ENCODE assay signal across 12 cellular contexts in the genomic region with DNA sequence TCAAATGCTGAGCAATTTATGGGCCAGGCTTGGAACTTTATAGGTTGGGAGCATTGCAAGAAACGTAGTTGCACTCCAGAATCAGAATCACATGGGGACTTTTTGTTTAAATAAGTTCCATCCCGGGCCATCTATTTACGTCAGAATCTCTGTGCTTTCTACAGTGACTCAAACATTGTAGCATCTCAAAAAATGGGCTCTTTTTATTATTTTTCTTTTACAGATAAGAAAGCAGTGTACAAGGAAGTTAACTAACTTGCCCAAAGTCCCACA. TPM values are rescaled to one million over a fixed set of nuclear protein-coding genes. Genes with fewer than 3 reads are reported as not detected.
DNase-seq lines count a peak whose midpoint lies in the region; ATAC-seq, FAIRE-seq and TF ChIP-seq lines count a peak whose summit lies in the region.
"Had no signal": no experiment of that assay in that cellular context is flagged by ENCODE, and none has a peak within 500 bp of the region (broad histone marks: within the 10 kb centered on the region; RNA-seq: fewer than 3 reads in every experiment).

No MANE protein-coding gene starts in this region.

- H2AFZ ChIP-seq in mammary epithelial cell (ENCODE audit: low read depth, low read length), result peak overlapping the region; percentile 96

- peak overlapping the region; percentile 72 for H3K9ac ChIP-seq in mammary epithelial cell (ENCODE audit: insufficient read depth, low read length)

- H3K4me3 ChIP-seq in mammary epithelial cell (replicated peaks in 1 of 3; ENCODE audit: insufficient read depth in 1 of 3, low read depth in 2 of 3, low read length in 3 of 3), result peak overlapping the region; percentile 42 to 61 (median 58)
- H3K4me3 ChIP-seq in iPS-18c (ENCODE audit: insufficient read depth, low read depth, low read length), result peak overlapping the region; percentile 55; the same call in 1 of the 2 replicates
- peak overlapping the region in 5 of 7 experiments; percentile 13 to 45 (median 30) for H3K4me3 ChIP-seq in skin epidermis
- no peak overlapping the region for H3K4me3 ChIP-seq in small intestine (ENCODE audit: low read depth in 1 of 2, low read length in 2 of 2)

- H3K79me2 ChIP-seq in mammary epithelial cell (ENCODE audit: insufficient read depth, low read length), result no peaks in the 10 kb centered on the region

- intact Hi-C loops in mammary epithelial cell (cut with micrococcal nuclease), result loop anchor here (1.0 kb wide), 6 partner anchors 170 to 521 kb away; no protein-coding TSS in a partner anchor

- in situ Hi-C loops in mammary epithelial cell (cut with MboI; ENCODE audit: low sequenced_read_pairs in 2 of 2), result loop anchor here (25.0 kb wide), 2 partner anchors 307 to 482 kb away; a partner anchor contains a TSS

- H3K27ac ChIP-seq in mammary epithelial cell (ENCODE audit: insufficient read depth, low read depth, low read length) (no peak overlapping the region), skin epidermis (peak overlapping the region in 12 of 21 experiments; percentile 23 to 79 (median 62)), small intestine (ENCODE audit: low read depth in 1 of 2, low read length in 1 of 2) (peak overlapping the region in 1 of 2 donors; percentile 46)

- H3K36me3 ChIP-seq in mammary epithelial cell (ENCODE audit: insufficient read depth, low read length), result no peaks in the 10 kb centered on the region
- no peaks in the 10 kb centered on the region for H3K36me3 ChIP-seq in small intestine (ENCODE audit: control insufficient read depth in 2 of 2, insufficient read depth in 2 of 2, low read length in 2 of 2)

- no peaks in the 10 kb centered on the region for H3K36me3 Mint-ChIP-seq in stimulated activated effector memory CD8-positive, alpha-beta T cell treated with anti-CD3 and anti-CD28 coated beads, Interleukin-12 subunit alpha, Interleukin-12 subunit beta, amount 100 ng/mL, for 72 hours

- H3K4me1 Mint-ChIP-seq in stimulated activated effector memory CD8-positive, alpha-beta T cell treated with anti-CD3 and anti-CD28 coated beads, Interleukin-12 subunit alpha, Interleukin-12 subunit beta, amount 100 ng/mL, for 72 hours, result no peaks in the 10 kb centered on the region

- H3K4me2 ChIP-seq in mammary epithelial cell (ENCODE audit: insufficient read depth, low read depth, low read length), result peak overlapping the region; percentile 81

- H3K4me1 ChIP-seq in mammary epithelial cell (ENCODE audit: insufficient read depth, low read length), result peaks cover 3% of the 10 kb centered on the region
- H3K4me1 ChIP-seq in small intestine (ENCODE audit: control insufficient read depth in 2 of 2, insufficient read depth in 1 of 2, low read depth in 1 of 2, low read length in 1 of 2), result no peaks in the 10 kb centered on the region

- peaks cover 6% of the 10 kb centered on the region for H3K9me3 Mint-ChIP-seq in stimulated activated effector memory CD8-positive, alpha-beta T cell treated with anti-CD3 and anti-CD28 coated beads, Interleukin-12 subunit alpha, Interleukin-12 subunit beta, amount 100 ng/mL, for 72 hours

- BruUV-seq in mammary epithelial cell (replicated peaks; lab: Mats Ljungman, UMichigan), result no TSS peak

- no peak for ATAC-seq in stimulated activated effector memory CD8-positive, alpha-beta T cell treated with anti-CD3 and anti-CD28 coated beads, Interleukin-12 subunit alpha, Interleukin-12 subunit beta, amount 100 ng/mL, for 72 hours
- ATAC-seq: activated CD8-positive, alpha-beta T cell treated with anti-CD3 and anti-CD28 coated beads, Interleukin-2, amount 10 ng/mL, durations not matched to agents 7 days and 5 days had no signal

- no peaks in the 10 kb centered on the region for H3K9me3 ChIP-seq in mammary epithelial cell (replicated peaks; ENCODE audit: insufficient read depth, low read length)
- no peaks in the 10 kb centered on the region for H3K9me3 ChIP-seq in iPS-18c (ENCODE audit: control insufficient read depth, insufficient read depth, low read length)
- H3K9me3 ChIP-seq in small intestine (ENCODE audit: control insufficient read depth, low read depth), result no peaks in the 10 kb centered on the region

- CTCF ChIA-PET in mammary epithelial cell (lab: Charles Lee; ENCODE audit: low non-redundant PET), result interaction anchor here (0.6 kb wide), 1 partner anchor 139 kb away, joined by 4 read pairs; no protein-coding TSS in a partner anchor

- H3K27me3 ChIP-seq in mammary epithelial cell (ENCODE audit: insufficient read depth, low read length) (no peaks in the 10 kb centered on the region), small intestine (ENCODE audit: control insufficient read depth in 2 of 2, insufficient read depth in 2 of 2, low read length in 2 of 2) (no peaks in the 10 kb centered on the region)

- H3K27ac Mint-ChIP-seq in stimulated activated effector memory CD8-positive, alpha-beta T cell treated with anti-CD3 and anti-CD28 coated beads, Interleukin-12 subunit alpha, Interleukin-12 subunit beta, amount 100 ng/mL, for 72 hours, result no peak overlapping the region
- H3K27ac Mint-ChIP-seq: activated CD8-positive, alpha-beta T cell treated with anti-CD3 and anti-CD28 coated beads, Interleukin-2, amount 10 ng/mL, durations not matched to agents 7 days and 5 days had no signal

- dilution Hi-C loops in mammary epithelial cell (cut with HindIII; ENCODE audit: low sequenced_read_pairs), result loop anchor here (25.0 kb wide), 2 partner anchors 307 to 507 kb away; a partner anchor contains a TSS

- DNase-seq in HCEC 1CT (peak; percentile 19), mammary epithelial cell (no peak), small intestine (no peak)
- no peak for DNase-seq in effector CD4-positive, alpha-beta T cell
- DNase-seq in stimulated activated effector memory CD8-positive, alpha-beta T cell treated with anti-CD3 and anti-CD28 coated beads, Interleukin-12 subunit alpha, Interleukin-12 subunit beta, amount 100 ng/mL, for 72 hours (ENCODE audit: low spot score in 2 of 2), result no peak
- DNase-seq in activated CD4-positive, CD25-positive, alpha-beta regulatory T cell (lab: John Stamatoyannopoulos, UW), result no peak
- DNase-seq: activated CD8-positive, alpha-beta T cell treated with anti-CD3 and anti-CD28 coated beads, Interleukin-2, amount 10 ng/mL, durations not matched to agents 7 days and 5 days had no signal

- no peak for FAIRE-seq in small intestine (lab: Jason Lieb, UNC)
- FAIRE-seq: G401.6 had no signal

- 4% methylated on average over 3 of the region's 3 CpGs for WGBS in mammary epithelial cell (ENCODE audit: low coverage, missing lambda C conversion rate)
- 50 to 71% (median 71%) methylated on average over 3 of the region's 3 CpGs for WGBS in small intestine, 3 donors

- no peak for TF ChIP-seq CTCF in mammary epithelial cell (conservative IDR thresholded peaks at IDR 0.05 in 1 of 2, IDR thresholded peaks at IDR 0.05 in 1 of 2; ENCODE audit: extremely low read depth in 1 of 2, insufficient read depth in 1 of 2, low read depth in 1 of 2, low read length in 2 of 2)

- no peaks in the 10 kb centered on the region for H4K20me1 ChIP-seq in mammary epithelial cell (ENCODE audit: insufficient read depth, low read length)

- no peak overlapping the region for H3K4me3 Mint-ChIP-seq in stimulated activated effector memory CD8-positive, alpha-beta T cell treated with anti-CD3 and anti-CD28 coated beads, Interleukin-12 subunit alpha, Interleukin-12 subunit beta, amount 100 ng/mL, for 72 hours
- H3K4me3 Mint-ChIP-seq: activated CD8-positive, alpha-beta T cell treated with anti-CD3 and anti-CD28 coated beads, Interleukin-2, amount 10 ng/mL, durations not matched to agents 7 days and 5 days had no signal

RNA-seq across cellular contexts. Expression of a gene that starts 10.2 kb away (rescaled TPM):
- total RNA-seq in mammary epithelial cell, result 10 to 100 TPM; 11.3 to 11.7 TPM
- polyA plus RNA-seq in mammary epithelial cell (12.4 TPM), small intestine (1 to 10 TPM; 1.6 to 6.6 (median 4.5) TPM)
- 7.8 TPM for polyA minus RNA-seq in mammary epithelial cell
- total RNA-seq: activated CD8-positive, alpha-beta T cell treated with anti-CD3 and anti-CD28 coated beads, Interleukin-2, amount 10 ng/mL, durations not matched to agents 7 days and 5 days had no signal

RNA-seq across cellular contexts. Expression of a gene that starts 52.0 kb away (rescaled TPM):
- not detected for total RNA-seq in mammary epithelial cell
- polyA plus RNA-seq in mammary epithelial cell (not detected), small intestine (1 to 10 TPM in 1 of 3 donors, under 1 TPM in 1, not detected in 1; 0.54 to 1.8 TPM)
- polyA minus RNA-seq in mammary epithelial cell, result not detected
- total RNA-seq: activated CD8-positive, alpha-beta T cell treated with anti-CD3 and anti-CD28 coated beads, Interleukin-2, amount 10 ng/mL, durations not matched to agents 7 days and 5 days; dermis microvascular lymphatic vessel endothelial cell; renal cortical epithelial cell had no signal

Comparison
In these comparisons a context has a peak if more than half of its experiments do, and no peak if none do; other contexts are left out.
1. H3K4me3 ChIP-seq: peak in mammary epithelial cell (3 of 3), iPS-18c (single experiment) and skin epidermis (5 of 7); none in small intestine (0 of 2).